In the genomic region with DNA sequence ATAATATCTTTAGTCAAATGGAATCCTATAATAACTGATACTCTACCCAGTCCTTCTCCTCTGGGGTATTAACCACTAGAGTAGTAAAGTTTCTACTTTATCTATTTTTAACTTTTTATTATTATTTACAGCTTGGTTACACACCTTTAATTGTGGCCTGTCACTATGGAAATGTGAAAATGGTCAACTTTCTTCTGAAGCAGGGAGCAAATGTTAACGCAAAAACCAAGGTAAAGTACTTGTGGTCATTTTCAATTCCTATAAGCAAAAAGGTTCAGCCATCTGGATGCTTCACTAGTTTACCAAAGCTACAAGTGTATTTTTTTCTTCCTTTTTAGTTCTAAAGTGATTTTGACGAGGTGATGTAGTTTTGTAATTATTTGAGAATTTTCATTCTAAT, we compare ENCODE assay signal across 11 cellular contexts.
"Had no signal": no experiment of that assay in that cellular context is flagged by ENCODE, and none has a peak within 500 bp of the region (broad histone marks: within the 10 kb centered on the region; RNA-seq: fewer than 3 reads in every experiment).

No MANE protein-coding gene starts in this region.

- FAIRE-seq: HepG2 had no signal

- H3K27ac ChIP-seq: GM23248, HL-60, KMS-11 had no signal

- H3K9ac ChIP-seq: GM23248, KMS-11 had no signal

- H3K9me3 ChIP-seq: HAP-1 had no signal

- H2AFZ ChIP-seq: GM23248 had no signal

- H3K4me2 ChIP-seq: KMS-11 had no signal

- DNase-seq: GOT3, H7, HFFc6, Karpas-422, KBM-7 had no signal

- H3K4me3 ChIP-seq: GM23248, HAP-1 had no signal

- ATAC-seq: HCT116, HepG2 had no signal

- H3K36me3 ChIP-seq: HAP-1 had no signal
